In the genomic region with DNA sequence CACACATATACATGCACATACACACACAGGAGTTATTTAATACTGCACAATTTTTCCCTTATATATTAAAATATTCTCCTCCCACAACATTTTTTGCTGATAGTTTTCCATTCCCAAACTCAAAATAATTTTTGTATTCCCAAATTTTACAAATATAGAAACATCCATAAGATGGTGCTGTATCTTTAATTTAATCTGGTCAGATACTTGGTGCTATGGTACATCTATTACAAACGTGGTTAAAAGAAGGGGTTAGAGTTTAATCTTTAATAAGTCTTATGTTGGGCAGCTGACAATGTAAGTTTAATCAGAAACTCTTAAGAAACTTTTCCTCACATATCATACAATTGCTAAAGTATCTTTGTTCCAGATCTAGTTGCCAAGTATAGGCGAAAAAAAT, we compare ENCODE assay signal across 2 cellular contexts.
TF ChIP-seq lines count a peak whose summit lies in the region.

No MANE protein-coding gene starts in this region.

TF ChIP-seq in SK-N-SH, 30 proteins besides CTCF, POLR2A, EP300 and RAD21:
- TF ChIP-seq, protein P1, sequence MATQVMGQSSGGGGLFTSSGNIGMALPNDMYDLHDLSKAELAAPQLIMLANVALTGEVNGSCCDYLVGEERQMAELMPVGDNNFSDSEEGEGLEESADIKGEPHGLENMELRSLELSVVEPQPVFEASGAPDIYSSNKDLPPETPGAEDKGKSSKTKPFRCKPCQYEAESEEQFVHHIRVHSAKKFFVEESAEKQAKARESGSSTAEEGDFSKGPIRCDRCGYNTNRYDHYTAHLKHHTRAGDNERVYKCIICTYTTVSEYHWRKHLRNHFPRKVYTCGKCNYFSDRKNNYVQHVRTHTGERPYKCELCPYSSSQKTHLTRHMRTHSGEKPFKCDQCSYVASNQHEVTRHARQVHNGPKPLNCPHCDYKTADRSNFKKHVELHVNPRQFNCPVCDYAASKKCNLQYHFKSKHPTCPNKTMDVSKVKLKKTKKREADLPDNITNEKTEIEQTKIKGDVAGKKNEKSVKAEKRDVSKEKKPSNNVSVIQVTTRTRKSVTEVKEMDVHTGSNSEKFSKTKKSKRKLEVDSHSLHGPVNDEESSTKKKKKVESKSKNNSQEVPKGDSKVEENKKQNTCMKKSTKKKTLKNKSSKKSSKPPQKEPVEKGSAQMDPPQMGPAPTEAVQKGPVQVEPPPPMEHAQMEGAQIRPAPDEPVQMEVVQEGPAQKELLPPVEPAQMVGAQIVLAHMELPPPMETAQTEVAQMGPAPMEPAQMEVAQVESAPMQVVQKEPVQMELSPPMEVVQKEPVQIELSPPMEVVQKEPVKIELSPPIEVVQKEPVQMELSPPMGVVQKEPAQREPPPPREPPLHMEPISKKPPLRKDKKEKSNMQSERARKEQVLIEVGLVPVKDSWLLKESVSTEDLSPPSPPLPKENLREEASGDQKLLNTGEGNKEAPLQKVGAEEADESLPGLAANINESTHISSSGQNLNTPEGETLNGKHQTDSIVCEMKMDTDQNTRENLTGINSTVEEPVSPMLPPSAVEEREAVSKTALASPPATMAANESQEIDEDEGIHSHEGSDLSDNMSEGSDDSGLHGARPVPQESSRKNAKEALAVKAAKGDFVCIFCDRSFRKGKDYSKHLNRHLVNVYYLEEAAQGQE (IDR thresholded peaks at IDR 0.05; ENCODE audit: low read depth, low read length) = no peak

TF ChIP-seq in SK-N-SH treated with all-trans-retinoic acid at 6 μM for 48 hours, 23 proteins besides CTCF, POLR2A, EP300 and RAD21 (continued from another document):
- TF ChIP-seq, protein P2, sequence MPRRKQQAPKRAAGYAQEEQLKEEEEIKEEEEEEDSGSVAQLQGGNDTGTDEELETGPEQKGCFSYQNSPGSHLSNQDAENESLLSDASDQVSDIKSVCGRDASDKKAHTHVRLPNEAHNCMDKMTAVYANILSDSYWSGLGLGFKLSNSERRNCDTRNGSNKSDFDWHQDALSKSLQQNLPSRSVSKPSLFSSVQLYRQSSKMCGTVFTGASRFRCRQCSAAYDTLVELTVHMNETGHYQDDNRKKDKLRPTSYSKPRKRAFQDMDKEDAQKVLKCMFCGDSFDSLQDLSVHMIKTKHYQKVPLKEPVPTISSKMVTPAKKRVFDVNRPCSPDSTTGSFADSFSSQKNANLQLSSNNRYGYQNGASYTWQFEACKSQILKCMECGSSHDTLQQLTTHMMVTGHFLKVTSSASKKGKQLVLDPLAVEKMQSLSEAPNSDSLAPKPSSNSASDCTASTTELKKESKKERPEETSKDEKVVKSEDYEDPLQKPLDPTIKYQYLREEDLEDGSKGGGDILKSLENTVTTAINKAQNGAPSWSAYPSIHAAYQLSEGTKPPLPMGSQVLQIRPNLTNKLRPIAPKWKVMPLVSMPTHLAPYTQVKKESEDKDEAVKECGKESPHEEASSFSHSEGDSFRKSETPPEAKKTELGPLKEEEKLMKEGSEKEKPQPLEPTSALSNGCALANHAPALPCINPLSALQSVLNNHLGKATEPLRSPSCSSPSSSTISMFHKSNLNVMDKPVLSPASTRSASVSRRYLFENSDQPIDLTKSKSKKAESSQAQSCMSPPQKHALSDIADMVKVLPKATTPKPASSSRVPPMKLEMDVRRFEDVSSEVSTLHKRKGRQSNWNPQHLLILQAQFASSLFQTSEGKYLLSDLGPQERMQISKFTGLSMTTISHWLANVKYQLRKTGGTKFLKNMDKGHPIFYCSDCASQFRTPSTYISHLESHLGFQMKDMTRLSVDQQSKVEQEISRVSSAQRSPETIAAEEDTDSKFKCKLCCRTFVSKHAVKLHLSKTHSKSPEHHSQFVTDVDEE (CRISPR knock-in tag; IDR thresholded peaks at IDR 0.05) = no peak
- TF ChIP-seq, protein P3, sequence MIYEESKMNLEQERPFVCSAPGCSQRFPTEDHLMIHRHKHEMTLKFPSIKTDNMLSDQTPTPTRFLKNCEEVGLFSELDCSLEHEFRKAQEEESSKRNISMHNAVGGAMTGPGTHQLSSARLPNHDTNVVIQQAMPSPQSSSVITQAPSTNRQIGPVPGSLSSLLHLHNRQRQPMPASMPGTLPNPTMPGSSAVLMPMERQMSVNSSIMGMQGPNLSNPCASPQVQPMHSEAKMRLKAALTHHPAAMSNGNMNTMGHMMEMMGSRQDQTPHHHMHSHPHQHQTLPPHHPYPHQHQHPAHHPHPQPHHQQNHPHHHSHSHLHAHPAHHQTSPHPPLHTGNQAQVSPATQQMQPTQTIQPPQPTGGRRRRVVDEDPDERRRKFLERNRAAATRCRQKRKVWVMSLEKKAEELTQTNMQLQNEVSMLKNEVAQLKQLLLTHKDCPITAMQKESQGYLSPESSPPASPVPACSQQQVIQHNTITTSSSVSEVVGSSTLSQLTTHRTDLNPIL (CRISPR knock-in tag; IDR thresholded peaks at IDR 0.05; ENCODE audit: low read depth) = no peak
- no peak for TF ChIP-seq RARB (CRISPR knock-in tag; IDR thresholded peaks at IDR 0.05)
